ENCODE assay signal across 8 cellular contexts in genomic region chrX:87299563-87300160, GRCh38.
DNase-seq lines count a peak whose midpoint lies in the region; ATAC-seq and TF ChIP-seq lines count a peak whose summit lies in the region.

No MANE protein-coding gene starts in this region.

- H3K27ac Mint-ChIP-seq in stimulated activated effector memory CD8-positive, alpha-beta T cell treated with anti-CD3 and anti-CD28 coated beads, Interleukin-12 subunit alpha, Interleukin-12 subunit beta, amount 100 ng/mL, for 72 hours, result no peak overlapping the region

- TF ChIP-seq CTCF in MM.1S (IDR thresholded peaks at IDR 0.05; ENCODE audit: low read length), result peak; percentile 49
- peak; percentile 55 for TF ChIP-seq CTCF in psoas muscle (IDR thresholded peaks at IDR 0.05)
- TF ChIP-seq CTCF in gastroesophageal sphincter (IDR thresholded peaks at IDR 0.05), result peak in 2 of 4 experiments; percentile 5 to 49

- no peak for TF ChIP-seq POLR2A in gastroesophageal sphincter (IDR thresholded peaks at IDR 0.05)

- ATAC-seq in psoas muscle (no peak), GM21447 (IDR thresholded peaks at IDR 0.05; ENCODE audit: unreplicated experiment) (no peak), gastroesophageal sphincter (no peak)
- ATAC-seq in stimulated activated effector memory CD8-positive, alpha-beta T cell treated with anti-CD3 and anti-CD28 coated beads, Interleukin-12 subunit alpha, Interleukin-12 subunit beta, amount 100 ng/mL, for 72 hours, result no peak

- H3K4me1 ChIP-seq in MM.1S (ENCODE audit: low read length) (no peaks in the 10 kb centered on the region), psoas muscle (no peaks in the 10 kb centered on the region), gastroesophageal sphincter (no peaks in the 10 kb centered on the region)

- 0 to 3% (median 0%) methylated on average over 4 of the region's 4 CpGs for WGBS in psoas muscle, 3 donors
- 0 to 5% methylated on average over 4 of the region's 4 CpGs for WGBS in gastroesophageal sphincter (ENCODE audit: low coverage in 1 of 2), 2 donors

- H3K4me1 Mint-ChIP-seq in stimulated activated effector memory CD8-positive, alpha-beta T cell treated with anti-CD3 and anti-CD28 coated beads, Interleukin-12 subunit alpha, Interleukin-12 subunit beta, amount 100 ng/mL, for 72 hours, result no peaks in the 10 kb centered on the region

- no peaks in the 10 kb centered on the region for H3K27me3 ChIP-seq in MM.1S (replicated peaks; ENCODE audit: insufficient read depth, low read length)
- H3K27me3 ChIP-seq in psoas muscle (ENCODE audit: insufficient read depth in 3 of 3, low read length in 2 of 3), result no peaks in the 10 kb centered on the region
- H3K27me3 ChIP-seq in gastroesophageal sphincter, result no peaks in the 10 kb centered on the region

- intact Hi-C loops in psoas muscle (cut with DNase I), result no loop called here

- no peaks in the 10 kb centered on the region for H3K79me2 ChIP-seq in MM.1S (ENCODE audit: low read length)

- no peak overlapping the region for H3K4me2 ChIP-seq in MM.1S (ENCODE audit: low read depth, low read length)

- H3K4me3 Mint-ChIP-seq in stimulated activated effector memory CD8-positive, alpha-beta T cell treated with anti-CD3 and anti-CD28 coated beads, Interleukin-12 subunit alpha, Interleukin-12 subunit beta, amount 100 ng/mL, for 72 hours, result no peak overlapping the region

- H3K9me3 ChIP-seq in MM.1S (replicated peaks; ENCODE audit: insufficient read depth, low read length) (no peaks in the 10 kb centered on the region), psoas muscle (no peaks in the 10 kb centered on the region), gastroesophageal sphincter (no peaks in the 10 kb centered on the region)

- H3K9me2 ChIP-seq in MM.1S (replicated peaks; ENCODE audit: insufficient read depth, low read length), result no peaks in the 10 kb centered on the region

- no peaks in the 10 kb centered on the region for H3K36me3 ChIP-seq in MM.1S (replicated peaks; ENCODE audit: insufficient read depth, low read length)
- no peaks in the 10 kb centered on the region for H3K36me3 ChIP-seq in psoas muscle (ENCODE audit: insufficient read depth in 1 of 2, low read depth in 1 of 2)
- H3K36me3 ChIP-seq in gastroesophageal sphincter, result no peaks in the 10 kb centered on the region

- DNase-seq in NCI-H2196 (lab: John Stamatoyannopoulos, UW; ENCODE audit: unreplicated experiment), result peak; percentile 6
- no peak for DNase-seq in NCI-H2196 treated with DMSO at 0.1 percent for 48 hours (lab: John Stamatoyannopoulos, UW; ENCODE audit: unreplicated experiment)
- DNase-seq in MM.1S, result peak; percentile 47
- peak; percentile 41 for DNase-seq in dermis blood vessel endothelial cell
- DNase-seq in psoas muscle, result no peak
- DNase-seq in stimulated activated effector memory CD8-positive, alpha-beta T cell treated with anti-CD3 and anti-CD28 coated beads, Interleukin-12 subunit alpha, Interleukin-12 subunit beta, amount 100 ng/mL, for 72 hours (ENCODE audit: low spot score in 2 of 2), result no peak

- no peak overlapping the region for H3K4me3 ChIP-seq in MM.1S (ENCODE audit: low read length)
- no peak overlapping the region for H3K4me3 ChIP-seq in psoas muscle
- H3K4me3 ChIP-seq in gastroesophageal sphincter, result no peak overlapping the region

- no peaks in the 10 kb centered on the region for H3F3A ChIP-seq in MM.1S (ENCODE audit: insufficient read depth, low read length)

- H2AFZ ChIP-seq in MM.1S (ENCODE audit: low read length), result no peak overlapping the region

- no peak for TF ChIP-seq EP300 in gastroesophageal sphincter (IDR thresholded peaks at IDR 0.05)

- H3K27ac ChIP-seq in MM.1S (ENCODE audit: low read length) (no peak overlapping the region), psoas muscle (no peak overlapping the region), gastroesophageal sphincter (no peak overlapping the region)

- no peaks in the 10 kb centered on the region for H3K36me3 Mint-ChIP-seq in stimulated activated effector memory CD8-positive, alpha-beta T cell treated with anti-CD3 and anti-CD28 coated beads, Interleukin-12 subunit alpha, Interleukin-12 subunit beta, amount 100 ng/mL, for 72 hours

- H3K9me3 Mint-ChIP-seq in stimulated activated effector memory CD8-positive, alpha-beta T cell treated with anti-CD3 and anti-CD28 coated beads, Interleukin-12 subunit alpha, Interleukin-12 subunit beta, amount 100 ng/mL, for 72 hours, result peaks cover 2% of the 10 kb centered on the region

- no peaks in the 10 kb centered on the region for H4K20me1 ChIP-seq in MM.1S (ENCODE audit: insufficient read depth, low read length)

- no peak overlapping the region for H3K9ac ChIP-seq in MM.1S (ENCODE audit: low read length)

Comparison
In these comparisons a context has a peak if more than half of its experiments do, and no peak if none do; other contexts are left out.
1. DNase-seq: peak in NCI-H2196 (single experiment), MM.1S (single experiment) and dermis blood vessel endothelial cell (single experiment); none in NCI-H2196 treated with DMSO at 0.1 percent for 48 hours (single experiment), psoas muscle (0 of 2) and stimulated activated effector memory CD8-positive, alpha-beta T cell treated with anti-CD3 and anti-CD28 coated beads, Interleukin-12 subunit alpha, Interleukin-12 subunit beta, amount 100 ng/mL, for 72 hours (0 of 2).